In the genomic region with DNA sequence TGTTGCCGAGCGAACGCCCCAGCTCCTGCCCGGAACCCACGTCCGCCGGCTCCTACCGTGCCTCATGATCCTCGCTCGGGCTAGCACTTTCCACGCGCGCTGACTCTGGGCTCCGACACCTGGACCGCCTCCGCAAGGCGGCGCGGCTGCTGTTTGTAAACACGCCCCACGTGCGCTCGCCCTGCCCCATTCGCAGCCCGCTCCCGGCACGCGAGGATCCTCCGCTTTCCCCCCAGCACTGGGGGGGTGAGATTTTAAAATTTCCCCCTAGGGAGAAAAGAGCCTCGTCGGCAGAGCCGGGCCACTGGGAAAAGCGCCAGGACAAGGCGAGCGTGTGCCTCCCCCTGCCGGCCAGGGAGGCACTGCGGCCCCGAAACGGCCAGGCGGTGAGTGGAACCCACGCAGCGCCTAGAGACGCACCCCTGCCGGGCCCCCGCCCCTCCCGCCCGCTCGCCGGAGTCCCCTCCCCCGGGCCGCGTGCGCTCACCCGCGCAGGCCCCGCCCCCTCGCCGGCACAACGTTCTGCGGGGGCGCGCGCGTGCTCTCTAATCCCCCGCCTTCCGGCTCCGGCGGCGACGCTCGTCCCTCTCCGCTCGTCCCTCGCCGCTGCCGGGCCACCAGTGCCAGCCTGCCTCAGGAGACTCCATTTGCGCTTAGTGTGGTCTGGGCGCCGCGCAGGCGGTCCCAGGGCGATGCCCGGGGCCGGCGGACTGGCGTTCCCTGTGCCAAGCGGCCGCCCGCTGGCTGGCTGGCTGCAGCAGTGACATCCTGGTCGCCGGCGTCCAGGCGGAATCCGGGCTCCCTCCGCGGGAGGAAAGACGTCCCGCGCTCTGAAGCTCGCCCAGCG, we compare ENCODE assay signal across 8 cellular contexts. TPM values are rescaled to one million over a fixed set of nuclear protein-coding genes. Genes with fewer than 3 reads are reported as not detected.
DNase-seq lines count a peak whose midpoint lies in the region; ATAC-seq, FAIRE-seq and TF ChIP-seq lines count a peak whose summit lies in the region.

Gene TIGD2 (plus strand): TSS at position 548 of the 847 bp plus-strand sequence. CDS start 1,442 bp downstream, outside the sequence.

- peak; percentile 73 for TF ChIP-seq POLR2A in endothelial cell of umbilical vein (IDR thresholded peaks at IDR 0.05; ENCODE audit: low read depth, low read length)

- CTCF ChIA-PET in endothelial cell of umbilical vein (lab: Charles Lee), result interaction anchor here (0.7 to 0.9 kb wide), 2 partner anchors 9 to 88 kb away, joined by 3 to 4 read pairs; no protein-coding TSS in a partner anchor

- peak; percentile 64 to 85 for TF ChIP-seq CTCF in endothelial cell of umbilical vein (IDR thresholded peaks at IDR 0.05; ENCODE audit: extremely low read depth in 1 of 2, insufficient read depth in 1 of 2, low read depth in 1 of 2, low read length in 2 of 2)

- H4K20me1 ChIP-seq in endothelial cell of umbilical vein (replicated peaks; ENCODE audit: control insufficient read depth, extremely low read depth, insufficient read depth, low read length), result no peaks in the 10 kb centered on the region

- dilution Hi-C loops in endothelial cell of umbilical vein (cut with MboI; ENCODE audit: extremely low pct_ligation_motif_present, low sequenced_read_pairs), result no loop called here

- intact Hi-C loops in endothelial cell of umbilical vein (cut with micrococcal nuclease), result loop anchor here (1.0 to 10.0 kb wide), 4 partner anchors 54 to 576 kb away; partner anchors contain the start of gene FAM13A

- H3K9me3 ChIP-seq in endothelial cell of umbilical vein (replicated peaks; ENCODE audit: control insufficient read depth, insufficient read depth, low read length) (no peaks in the 10 kb centered on the region), mononuclear cell (ENCODE audit: low read depth, low read length) (no peaks in the 10 kb centered on the region)

- POLR2A ChIA-PET in endothelial cell of umbilical vein (lab: Charles Lee), result no interaction called here

- DNase-seq in D341Med (ENCODE audit: low spot score) (peak; percentile 99), HTR-8/SVneo (ENCODE audit: insufficient read length, low spot score) (peak; percentile 69), NOMO-1 (lab: John Stamatoyannopoulos, UW; ENCODE audit: unreplicated experiment in 2 of 2) (peak; percentile 80 to 92), endothelial cell of umbilical vein (ENCODE audit: low read depth, low spot score) (peak; percentile 84)
- peak; percentile 89 for DNase-seq in activated CD8-positive, alpha-beta memory T cell treated with anti-CD3 and anti-CD28 coated beads, Interleukin-2, amount 50 U/mL, for 4 hours
- peak; percentile 72 to 73 for DNase-seq in stimulated activated CD8-positive, alpha-beta memory T cell treated with anti-CD3 and anti-CD28 coated beads, Interleukin-4, amount 100 ng/mL, for 1 hour (ENCODE audit: low read depth in 2 of 2, low spot score in 1 of 2)

- H3K9ac ChIP-seq in endothelial cell of umbilical vein (replicated peaks; ENCODE audit: extremely low read depth, insufficient read depth, low read length), result peak within 1 kb of the TSS; percentile 64

- ATAC-seq in GM21381 (IDR thresholded peaks at IDR 0.05; ENCODE audit: unreplicated experiment), result peak; percentile 89

- H3K4me3 ChIP-seq in endothelial cell of umbilical vein (replicated peaks in 1 of 3; ENCODE audit: insufficient read depth in 1 of 3, low read depth in 1 of 3, low read length in 3 of 3), result peak within 1 kb of the TSS; percentile 58 to 82 (median 59)
- H3K4me3 ChIP-seq in mononuclear cell (ENCODE audit: low read length), result peak within 1 kb of the TSS; percentile 73

- H3K27me3 ChIP-seq in endothelial cell of umbilical vein (ENCODE audit: control insufficient read depth in 2 of 2, insufficient read depth in 2 of 2, low read length in 2 of 2), result peaks cover 12 to 15% of the 10 kb centered on the region in 2 experiments
- H3K27me3 ChIP-seq in mononuclear cell (ENCODE audit: insufficient read depth, low read length), result peaks cover 19% of the 10 kb centered on the region

- peak within 1 kb of the TSS; percentile 93 for H2AFZ ChIP-seq in endothelial cell of umbilical vein (ENCODE audit: low read depth, low read length)

- no peaks in the 10 kb centered on the region for H3K36me3 ChIP-seq in endothelial cell of umbilical vein (ENCODE audit: control insufficient read depth in 2 of 2, extremely low read depth in 1 of 2, insufficient read depth in 2 of 2, low read length in 2 of 2)

- FAIRE-seq in HTR-8/SVneo (lab: Jason Lieb, UNC) (no peak), endothelial cell of umbilical vein (lab: Jason Lieb, UNC) (peak; percentile 70)

- peak within 1 kb of the TSS; percentile 40 for H3K27ac ChIP-seq in endothelial cell of umbilical vein (ENCODE audit: insufficient read depth, low read depth, low read length)

- H3K4me1 ChIP-seq in endothelial cell of umbilical vein (ENCODE audit: control insufficient read depth, extremely low read depth, insufficient read depth, low read length) (peaks cover 13% of the 10 kb centered on the region), mononuclear cell (ENCODE audit: insufficient read depth, low read length) (peaks cover 17% of the 10 kb centered on the region)

- H3K79me2 ChIP-seq in endothelial cell of umbilical vein (ENCODE audit: control insufficient read depth, insufficient read depth, low read length), result no peaks in the 10 kb centered on the region

- BruUV-seq in endothelial cell of umbilical vein (replicated peaks; lab: Mats Ljungman, UMichigan), result no TSS peak

- H3K4me2 ChIP-seq in endothelial cell of umbilical vein (ENCODE audit: insufficient read depth, low read length), result peak within 1 kb of the TSS; percentile 96

- no peaks in the 10 kb centered on the region for H3K9me1 ChIP-seq in endothelial cell of umbilical vein (replicated peaks; ENCODE audit: control insufficient read depth, extremely low read depth, insufficient read depth, low read length)

TF ChIP-seq in endothelial cell of umbilical vein, 7 proteins besides CTCF, POLR2A, EP300 and RAD21:
- TF ChIP-seq MAX (IDR thresholded peaks at IDR 0.05; ENCODE audit: insufficient read depth, insufficient read length), result peak; percentile 48
- TF ChIP-seq EZH2 (IDR thresholded peaks at IDR 0.05; ENCODE audit: borderline replicate concordance, low read depth, low read length, severe bottlenecking), result peak; percentile 42
- TF ChIP-seq POLR2AphosphoS5 (IDR thresholded peaks at IDR 0.05; ENCODE audit: insufficient read depth, low read depth, low read length), result peak; percentile 89
- no peak for TF ChIP-seq GATA2 (IDR thresholded peaks at IDR 0.05; ENCODE audit: insufficient read depth, insufficient read length, low read depth, low read length)

RNA-seq across cellular contexts. Expression of gene TIGD2, which starts in this region (rescaled TPM):
- total RNA-seq in endothelial cell of umbilical vein, result 4.2 and 5.0 TPM in 2 replicates
- polyA plus RNA-seq in endothelial cell of umbilical vein, result 1.0 and 1.1 TPM in 2 replicates
- polyA plus RNA-seq in endothelial cell of umbilical vein (2011; cell fraction: cytosol; rRNA removed), result 1.3 and 1.7 TPM in 2 replicates
- 1.5 and 1.8 TPM in 2 replicates for polyA plus RNA-seq in endothelial cell of umbilical vein (2011; cell fraction: nucleus; rRNA removed)
- polyA plus RNA-seq in endothelial cell of umbilical vein (2012), result 1.4 and 2.7 TPM in 2 replicates
- 1.8 and 2.1 TPM in 2 replicates for polyA minus RNA-seq in endothelial cell of umbilical vein
- polyA minus RNA-seq in endothelial cell of umbilical vein (2011; cell fraction: cytosol; rRNA and poly(A)+ RNA removed), result 4.2 TPM
- 2.8 and 2.9 TPM in 2 replicates for polyA minus RNA-seq in endothelial cell of umbilical vein (2011; cell fraction: nucleus; rRNA and poly(A)+ RNA removed)
- total RNA-seq in mononuclear cell, result 3.4 TPM

Comparison
In these comparisons a context has a peak if more than half of its experiments do, and no peak if none do; other contexts are left out.
1. Peak in every context shown above with its lines: DNase-seq, ATAC-seq, H3K4me3 ChIP-seq and H3K27ac ChIP-seq.